Comparison of ENCODE assay signal across 29 cellular contexts in genomic region chr7:4998830-4999768, GRCh38. TPM values are rescaled to one million over a fixed set of nuclear protein-coding genes. Genes with fewer than 3 reads are reported as not detected.
DNase-seq lines count a peak whose midpoint lies in the region; ATAC-seq lines count a peak whose summit lies in the region.
"Had no signal": no experiment of that assay in that cellular context is flagged by ENCODE, and none has a peak within 500 bp of the region (broad histone marks: within the 10 kb centered on the region; RNA-seq: fewer than 3 reads in every experiment).

No MANE protein-coding gene starts in this region.

- CTCF ChIA-PET in T-cell (lab: Charles Lee): no interaction called here

- no peak for ATAC-seq in T-cell (replicated peaks in 1 of 4)
- ATAC-seq in stimulated activated naive CD8-positive, alpha-beta T cell treated with anti-CD3 and anti-CD28 coated beads, Interleukin-15, amount 100 ng/mL, for 72 hours: no peak
- no peak for ATAC-seq in HG03460 (IDR thresholded peaks at IDR 0.05; ENCODE audit: unreplicated experiment)
- ATAC-seq in GM18870 (IDR thresholded peaks at IDR 0.05; ENCODE audit: unreplicated experiment): no peak
- ATAC-seq: esophagus mucosa, foreskin keratinocyte, heart left ventricle had no signal

- H3K4me1 Mint-ChIP-seq in T-cell: peaks cover 4 to 20% (median 6%) of the 10 kb centered on the region in 3 donors
- no peaks in the 10 kb centered on the region for H3K4me1 Mint-ChIP-seq in immature natural killer cell
- H3K4me1 Mint-ChIP-seq in stimulated activated naive CD8-positive, alpha-beta T cell treated with anti-CD3 and anti-CD28 coated beads, Interleukin-15, amount 100 ng/mL, for 72 hours: peaks cover 26% of the 10 kb centered on the region
- H3K4me1 Mint-ChIP-seq: nephron had no signal

- H3K27ac Mint-ChIP-seq in T-cell (peak overlapping the region; percentile 15 to 50), immature natural killer cell (peak overlapping the region in 5 of 6 donors; percentile 5 to 73 (median 20))
- peak overlapping the region; percentile 21 to 23 for H3K27ac Mint-ChIP-seq in stimulated activated naive CD8-positive, alpha-beta T cell treated with anti-CD3 and anti-CD28 coated beads, Interleukin-15, amount 100 ng/mL, for 72 hours
- H3K27ac Mint-ChIP-seq: nephron had no signal

- POLR2A ChIA-PET in T-cell (lab: Charles Lee): interaction anchor here in 1 of 2 donors (0.6 kb wide), 1 partner anchor 440 kb away, joined by 6 read pairs; no protein-coding TSS in a partner anchor

- peaks cover 49% of the 10 kb centered on the region for H3K36me3 Mint-ChIP-seq in T-cell
- peaks cover 4 to 25% (median 15%) of the 10 kb centered on the region in 3 donors for H3K36me3 Mint-ChIP-seq in immature natural killer cell

- H3K4me3 Mint-ChIP-seq in T-cell (no peak overlapping the region), immature natural killer cell (no peak overlapping the region)
- no peak overlapping the region for H3K4me3 Mint-ChIP-seq in stimulated activated naive CD8-positive, alpha-beta T cell treated with anti-CD3 and anti-CD28 coated beads, Interleukin-15, amount 100 ng/mL, for 72 hours
- H3K4me3 Mint-ChIP-seq: nephron had no signal

- H3K9me3 Mint-ChIP-seq in T-cell: no peaks in the 10 kb centered on the region
- no peaks in the 10 kb centered on the region for H3K9me3 Mint-ChIP-seq in immature natural killer cell
- H3K9me3 Mint-ChIP-seq in stimulated activated naive CD8-positive, alpha-beta T cell treated with anti-CD3 and anti-CD28 coated beads, Interleukin-15, amount 100 ng/mL, for 72 hours: no peaks in the 10 kb centered on the region
- H3K9me3 Mint-ChIP-seq: nephron had no signal

- DNase-seq in stimulated activated CD4-positive, alpha-beta T cell treated with anti-CD3 and anti-CD28 coated beads, Interleukin-15, amount 100 ng/mL, for 24 hours: peak; percentile 7
- no peak for DNase-seq in stimulated activated CD4-positive, alpha-beta T cell treated with anti-CD3 and anti-CD28 coated beads, Interleukin-4, amount 100 ng/mL, for 1 hour
- DNase-seq in T-cell (no peak), immature natural killer cell (no peak)
- no peak for DNase-seq in stimulated activated naive CD8-positive, alpha-beta T cell treated with anti-CD3 and anti-CD28 coated beads, Interleukin-15, amount 100 ng/mL, for 72 hours
- DNase-seq in central memory CD4-positive, alpha-beta T cell: no peak
- DNase-seq: activated gamma-delta T cell treated with Interleukin-2 at 50 U/mL for 16 hours, Calu3, colonic mucosa, DND-41, foreskin keratinocyte, heart left ventricle, KBM-7, MG63, midbrain, NCI-H2081 treated with DMSO at 0.1 percent for 48 hours, NCI-H345, NCI-H774, testis, uterus had no signal

- H3K27me3 Mint-ChIP-seq in T-cell (no peaks in the 10 kb centered on the region), immature natural killer cell (ENCODE audit: low read depth in 3 of 3) (peaks cover 2% of the 10 kb centered on the region in 3 donors)
- H3K27me3 Mint-ChIP-seq in stimulated activated naive CD8-positive, alpha-beta T cell treated with anti-CD3 and anti-CD28 coated beads, Interleukin-15, amount 100 ng/mL, for 72 hours: no peaks in the 10 kb centered on the region

RNA-seq across cellular contexts. Expression of gene MMD2, which starts 40.1 kb away (rescaled TPM):
- total RNA-seq in T-cell: not detected
- not detected for polyA plus RNA-seq in immature natural killer cell
- total RNA-seq: bronchial epithelial cell, Calu3, colonic mucosa, esophagus mucosa, foreskin keratinocyte, heart left ventricle, HT1080, kidney epithelial cell, lower leg skin, uterus had no signal
- polyA plus RNA-seq: AG04450, foreskin keratinocyte, heart left ventricle had no signal

RNA-seq across cellular contexts. Expression of gene RBAK, which starts 46.6 kb away (rescaled TPM):
- 10 to 100 TPM; 14.8 to 21.4 (median 17.4) TPM for total RNA-seq in T-cell
- polyA plus RNA-seq in immature natural killer cell: 1 to 10 TPM in 2 of 3 donors, under 1 TPM in 1; 0.46 to 4.1 (median 1.8) TPM
